ENCODE assay signal across 15 cellular contexts in genomic region chr12:18461738-18462137, GRCh38.
"Had no signal": no experiment of that assay in that cellular context is flagged by ENCODE, and none has a peak within 500 bp of the region (broad histone marks: within the 10 kb centered on the region; RNA-seq: fewer than 3 reads in every experiment).

No MANE protein-coding gene starts in this region.

- H3K27ac ChIP-seq: left lung, sigmoid colon, upper lobe of left lung had no signal

- ATAC-seq: activated T-helper 17 cell treated with anti-CD3 and anti-CD28 coated beads, Interleukin-2, amount 50 U/mL, for 72 hours; left lung; T-helper 17 cell; WTC11 had no signal

- H3K27me3 ChIP-seq: adrenal gland, left lung, sigmoid colon, upper lobe of left lung had no signal

- H3K9me3 ChIP-seq: adrenal gland, left lung, sigmoid colon, upper lobe of left lung had no signal

- H3K4me1 Mint-ChIP-seq: activated T-helper 17 cell treated with anti-CD3 and anti-CD28 coated beads, Interleukin-2, amount 50 U/mL, for 72 hours; central memory CD8-positive, alpha-beta T cell; T-helper 17 cell had no signal

- H3K4me3 ChIP-seq: adrenal gland, left lung, sigmoid colon, upper lobe of left lung had no signal

- H3K27ac Mint-ChIP-seq: activated naive CD4-positive, alpha-beta T cell treated with anti-CD3 and anti-CD28 coated beads for 36 hours; activated T-helper 17 cell treated with anti-CD3 and anti-CD28 coated beads, Interleukin-2, amount 50 U/mL, for 72 hours; stimulated activated naive CD8-positive, alpha-beta T cell treated with anti-CD3 and anti-CD28 coated beads, Interleukin-15, Interleukin-2, amounts not matched to agents 100 ng/mL and 50 ng/mL, for 24 hours; T-helper 17 cell; WTC11 had no signal

- H3K36me3 Mint-ChIP-seq: WTC11 had no signal

- H3K9me3 Mint-ChIP-seq: activated T-helper 17 cell treated with anti-CD3 and anti-CD28 coated beads, Interleukin-2, amount 50 U/mL, for 72 hours; WTC11 had no signal

- H3K4me3 Mint-ChIP-seq: activated naive CD4-positive, alpha-beta T cell treated with anti-CD3 and anti-CD28 coated beads for 36 hours; activated T-helper 17 cell treated with anti-CD3 and anti-CD28 coated beads, Interleukin-2, amount 50 U/mL, for 72 hours; central memory CD8-positive, alpha-beta T cell; stimulated activated naive CD8-positive, alpha-beta T cell treated with anti-CD3 and anti-CD28 coated beads, Interleukin-15, Interleukin-2, amounts not matched to agents 100 ng/mL and 50 ng/mL, for 24 hours; T-helper 17 cell; WTC11 had no signal

- H3K4me1 ChIP-seq: left lung, sigmoid colon, upper lobe of left lung had no signal

- DNase-seq: activated CD4-positive, alpha-beta T cell treated with anti-CD3 and anti-CD28 coated beads for 48 hours; activated CD8-positive, alpha-beta memory T cell treated with anti-CD3 and anti-CD28 coated beads for 24 hours; activated naive CD4-positive, alpha-beta T cell treated with anti-CD3 and anti-CD28 coated beads for 36 hours; erythroblast; left lung; sigmoid colon; stimulated activated CD4-positive, alpha-beta T cell treated with anti-CD3 and anti-CD28 coated beads, Interleukin-4, amount 100 ng/mL, for 1 hour; stimulated activated CD8-positive, alpha-beta memory T cell treated with anti-CD3 and anti-CD28 coated beads, Interleukin-4, amount 100 ng/mL, for 48 hours; T-helper 17 cell; upper lobe of left lung had no signal

- H3K36me3 ChIP-seq: adrenal gland, left lung, sigmoid colon, upper lobe of left lung had no signal
